In the genomic region with DNA sequence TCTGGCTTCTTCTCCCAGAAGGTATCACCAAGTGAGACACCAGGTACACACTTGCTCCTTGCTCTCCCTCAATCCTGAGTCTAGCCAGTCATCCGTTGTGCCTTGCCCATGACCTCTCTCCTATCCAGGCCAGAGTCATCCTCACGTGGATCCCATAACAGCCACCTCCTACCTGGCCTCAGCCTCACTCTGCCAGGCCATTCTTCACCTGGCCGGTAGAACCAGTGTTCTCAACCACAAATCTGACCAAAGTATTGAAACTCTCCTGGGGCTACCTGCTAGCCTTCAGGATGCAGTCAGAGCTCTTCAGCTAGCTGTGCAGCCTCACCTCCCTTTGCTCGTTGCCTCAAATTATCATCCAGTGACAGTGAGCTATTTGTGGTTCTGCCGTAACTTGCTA, we compare ENCODE assay signal across 24 cellular contexts. TPM values are rescaled to one million over a fixed set of nuclear protein-coding genes. Genes with fewer than 3 reads are reported as not detected.
DNase-seq lines count a peak whose midpoint lies in the region; ATAC-seq, FAIRE-seq and TF ChIP-seq lines count a peak whose summit lies in the region.
"Had no signal": no experiment of that assay in that cellular context is flagged by ENCODE, and none has a peak within 500 bp of the region (broad histone marks: within the 10 kb centered on the region; RNA-seq: fewer than 3 reads in every experiment).

No MANE protein-coding gene starts in this region.

- H3K27ac ChIP-seq in right cardiac atrium (ENCODE audit: low read length) (no peak overlapping the region), heart left ventricle (no peak overlapping the region), astrocyte (ENCODE audit: low read depth, low read length) (no peak overlapping the region)

- WGBS in right cardiac atrium = 93% methylated on average over 5 of the region's 5 CpGs
- 92 to 94% (median 93%) methylated on average over 5 of the region's 5 CpGs for WGBS in heart left ventricle, 4 donors

- no peak overlapping the region for H3K4me3 Mint-ChIP-seq in astrocyte (ENCODE audit: unreplicated experiment)
- H3K4me3 Mint-ChIP-seq in nephron progenitor cell = no peak overlapping the region
- H3K4me3 Mint-ChIP-seq in stimulated activated naive B cell treated with anti-CD40 and anti-IgM and Interleukin-4, amounts not matched to agents 10 μg/mL and 1 μg/mL and 100 μg/mL, for 72 hours = no peak overlapping the region
- H3K4me3 Mint-ChIP-seq: CD4-positive, CD25-positive, alpha-beta regulatory T cell; CD8-positive, alpha-beta memory T cell; GM23338 had no signal

- ATAC-seq in right cardiac atrium (no peak), heart left ventricle (no peak), GM21737 (IDR thresholded peaks at IDR 0.05; ENCODE audit: unreplicated experiment) (no peak)
- ATAC-seq in stimulated activated naive B cell treated with anti-CD40 and anti-IgM and Interleukin-4, amounts not matched to agents 10 μg/mL and 1 μg/mL and 100 μg/mL, for 72 hours (replicated peaks) = no peak
- ATAC-seq: GM12878 had no signal

- DNase-seq in right cardiac atrium (peak in 2 of 3 donors; percentile 2 to 14), heart left ventricle (no peak), astrocyte (ENCODE audit: low read depth) (no peak), nephron progenitor cell (no peak), NCI-H2227 treated with DMSO at 0.1 percent for 48 hours (lab: John Stamatoyannopoulos, UW) (no peak), cortex of kidney (lab: John Stamatoyannopoulos, UW) (no peak)
- DNase-seq in stimulated activated naive B cell treated with anti-CD40 and anti-IgM and Interleukin-4, amounts not matched to agents 10 μg/mL and 1 μg/mL and 100 μg/mL, for 72 hours = no peak
- DNase-seq: 8988T; BE2C; C1 segment of cervical spinal cord; CD4-positive, CD25-positive, alpha-beta regulatory T cell; CD8-positive, alpha-beta memory T cell; COR-L47; DMS 273 treated with DMSO at 0.1 percent for 48 hours; DMS53; DND-41; EL had no signal

- H3K4me2 ChIP-seq in astrocyte (ENCODE audit: low read length) = no peak overlapping the region
- H3K4me2 ChIP-seq: GM23338 had no signal

- H3K36me3 Mint-ChIP-seq in astrocyte (ENCODE audit: low read depth, unreplicated experiment) (no peaks in the 10 kb centered on the region), nephron progenitor cell (ENCODE audit: low read depth) (no peaks in the 10 kb centered on the region)
- no peaks in the 10 kb centered on the region for H3K36me3 Mint-ChIP-seq in stimulated activated naive B cell treated with anti-CD40 and anti-IgM and Interleukin-4, amounts not matched to agents 10 μg/mL and 1 μg/mL and 100 μg/mL, for 72 hours
- H3K36me3 Mint-ChIP-seq: CD4-positive, CD25-positive, alpha-beta regulatory T cell; CD8-positive, alpha-beta memory T cell had no signal

- no peaks in the 10 kb centered on the region for H3K9me3 Mint-ChIP-seq in astrocyte (ENCODE audit: unreplicated experiment)
- no peaks in the 10 kb centered on the region for H3K9me3 Mint-ChIP-seq in nephron progenitor cell
- no peaks in the 10 kb centered on the region for H3K9me3 Mint-ChIP-seq in stimulated activated naive B cell treated with anti-CD40 and anti-IgM and Interleukin-4, amounts not matched to agents 10 μg/mL and 1 μg/mL and 100 μg/mL, for 72 hours
- H3K9me3 Mint-ChIP-seq: CD4-positive, CD25-positive, alpha-beta regulatory T cell; CD8-positive, alpha-beta memory T cell; GM23338 had no signal

- H3K4me1 ChIP-seq in right cardiac atrium (ENCODE audit: control insufficient read depth, insufficient read depth, low read length) = peaks cover 5% of the 10 kb centered on the region
- peaks cover 0 to 23% (median 13%) of the 10 kb centered on the region in 12 donors for H3K4me1 ChIP-seq in heart left ventricle
- peaks cover 14% of the 10 kb centered on the region for H3K4me1 ChIP-seq in astrocyte (ENCODE audit: insufficient read depth, low read length)
- H3K4me1 ChIP-seq: BE2C had no signal

- H2AFZ ChIP-seq in astrocyte (ENCODE audit: low read depth, low read length) = no peak overlapping the region
- H2AFZ ChIP-seq: GM23338 had no signal

- no peaks in the 10 kb centered on the region for H3K79me2 ChIP-seq in astrocyte (ENCODE audit: insufficient read depth, low read length)

- TF ChIP-seq CTCF in heart left ventricle (IDR thresholded peaks at IDR 0.05) (no peak), astrocyte (IDR thresholded peaks at IDR 0.05; ENCODE audit: insufficient read depth, low read depth, low read length) (no peak), nephron progenitor cell (IDR thresholded peaks at IDR 0.05) (no peak)

- H3K4me3 ChIP-seq in right cardiac atrium (ENCODE audit: low read length) (no peak overlapping the region), heart left ventricle (no peak overlapping the region), astrocyte (ENCODE audit: insufficient read depth, low read depth, low read length) (no peak overlapping the region)
- H3K4me3 ChIP-seq: GM12878, GM23338 had no signal

- H3K27me3 Mint-ChIP-seq in astrocyte (ENCODE audit: low read depth, unreplicated experiment) (peaks cover 24% of the 10 kb centered on the region), nephron progenitor cell (ENCODE audit: low read depth, poor library complexity) (peaks cover 31% of the 10 kb centered on the region)
- H3K27me3 Mint-ChIP-seq in stimulated activated naive B cell treated with anti-CD40 and anti-IgM and Interleukin-4, amounts not matched to agents 10 μg/mL and 1 μg/mL and 100 μg/mL, for 72 hours = peaks cover 13 to 34% of the 10 kb centered on the region in 2 donors
- H3K27me3 Mint-ChIP-seq: CD4-positive, CD25-positive, alpha-beta regulatory T cell had no signal

- intact Hi-C loops in right cardiac atrium (cut with DNase I) = no loop called here
- intact Hi-C loops in heart left ventricle (cut with DNase I) = no loop called here

- H3K27me3 ChIP-seq in right cardiac atrium (ENCODE audit: control insufficient read depth, insufficient read depth) = no peaks in the 10 kb centered on the region
- no peaks in the 10 kb centered on the region for H3K27me3 ChIP-seq in heart left ventricle
- H3K27me3 ChIP-seq in astrocyte (ENCODE audit: insufficient read depth, low read length) = no peaks in the 10 kb centered on the region
- H3K27me3 ChIP-seq: BE2C had no signal

- no peaks in the 10 kb centered on the region for H3K36me3 ChIP-seq in heart left ventricle
- H3K36me3 ChIP-seq in astrocyte (ENCODE audit: insufficient read depth, low read length) = no peaks in the 10 kb centered on the region
- H3K36me3 ChIP-seq: BE2C had no signal

- peaks cover 6% of the 10 kb centered on the region for H3K4me1 Mint-ChIP-seq in astrocyte (ENCODE audit: low read depth, unreplicated experiment)
- peaks cover 24% of the 10 kb centered on the region for H3K4me1 Mint-ChIP-seq in nephron progenitor cell
- peaks cover 5 to 9% of the 10 kb centered on the region in 2 donors for H3K4me1 Mint-ChIP-seq in stimulated activated naive B cell treated with anti-CD40 and anti-IgM and Interleukin-4, amounts not matched to agents 10 μg/mL and 1 μg/mL and 100 μg/mL, for 72 hours
- H3K4me1 Mint-ChIP-seq: CD4-positive, CD25-positive, alpha-beta regulatory T cell had no signal

- H3K9me3 ChIP-seq in right cardiac atrium (ENCODE audit: control insufficient read depth, low read length) (no peaks in the 10 kb centered on the region), heart left ventricle (no peaks in the 10 kb centered on the region), astrocyte (ENCODE audit: insufficient read depth, low read depth, low read length) (no peaks in the 10 kb centered on the region)
- H3K9me3 ChIP-seq: BE2C had no signal

- FAIRE-seq in astrocyte (lab: Jason Lieb, UNC) = no peak
- FAIRE-seq: GM12878, GM19239 had no signal

- H3K27ac Mint-ChIP-seq in astrocyte (ENCODE audit: unreplicated experiment) (peak overlapping the region; percentile 41), nephron progenitor cell (peak overlapping the region; percentile 19)
- H3K27ac Mint-ChIP-seq in stimulated activated naive B cell treated with anti-CD40 and anti-IgM and Interleukin-4, amounts not matched to agents 10 μg/mL and 1 μg/mL and 100 μg/mL, for 72 hours = peak overlapping the region; percentile 48
- H3K27ac Mint-ChIP-seq: GM23338 had no signal

- no peaks in the 10 kb centered on the region for H4K20me1 ChIP-seq in astrocyte (ENCODE audit: insufficient read depth, low read length)

- no peak overlapping the region for H3K9ac ChIP-seq in astrocyte (ENCODE audit: low read length)

- TF ChIP-seq POLR2A in heart left ventricle (IDR thresholded peaks at IDR 0.05) = no peak

RNA-seq across cellular contexts. Expression of a gene that starts 37.7 kb away (rescaled TPM):
- total RNA-seq in right cardiac atrium (10 to 100 TPM in 1 of 4 donors, 1 to 10 TPM in 3; 2.7 to 11.8 (median 3.2) TPM), heart left ventricle (10 to 100 TPM in 1 of 9 donors, 1 to 10 TPM in 8; 1.5 to 13.4 (median 3.4) TPM), astrocyte (not detected in 2 replicates)
- polyA plus RNA-seq in right cardiac atrium (0.97 TPM), heart left ventricle (1 to 10 TPM; 1.5 to 4.4 TPM)
- total RNA-seq: CD4-positive, CD25-positive, alpha-beta regulatory T cell; CD8-positive, alpha-beta memory T cell; G401; GM12878; H7; HT-29 had no signal
- polyA plus RNA-seq: CD4-positive, CD25-positive, alpha-beta regulatory T cell; CD8-positive, alpha-beta memory T cell; GM12878; GM23338 had no signal

RNA-seq across cellular contexts. Expression of a gene that starts 55.1 kb away (rescaled TPM):
- total RNA-seq in right cardiac atrium (10 to 100 TPM in 3 of 4 donors, 1 to 10 TPM in 1; 9.9 to 11.6 (median 10.8) TPM), heart left ventricle (10 to 100 TPM in 7 of 9 donors, 1 to 10 TPM in 2; 8.4 to 16.1 (median 10.7) TPM), astrocyte (9.8 and 10.7 TPM in 2 replicates)
- polyA plus RNA-seq in right cardiac atrium (2.5 TPM), heart left ventricle (1 to 10 TPM; 1.6 to 4.3 TPM)

Comparison
In these comparisons a context has a peak if more than half of its experiments do, and no peak if none do; other contexts are left out.
1. DNase-seq: peak in right cardiac atrium (2 of 3); none in heart left ventricle (0 of 5), astrocyte (single experiment), nephron progenitor cell (single experiment), stimulated activated naive B cell treated with anti-CD40 and anti-IgM and Interleukin-4, amounts not matched to agents 10 μg/mL and 1 μg/mL and 100 μg/mL, for 72 hours (single experiment), NCI-H2227 treated with DMSO at 0.1 percent for 48 hours (single experiment) and cortex of kidney (single experiment).
2. Peak in every context shown above with its lines, with median percentiles within 50 percentile points of each other: H3K27ac Mint-ChIP-seq.